29 cellular contexts compared by ENCODE assay signal in genomic region chr4:134390327-134390726, GRCh38.
"Had no signal": no experiment of that assay in that cellular context is flagged by ENCODE, and none has a peak within 500 bp of the region (broad histone marks: within the 10 kb centered on the region; RNA-seq: fewer than 3 reads in every experiment).

No MANE protein-coding gene starts in this region.

- H3K27ac Mint-ChIP-seq: dendritic cell treated with granulocyte-macrophage colony-stimulating factor and Interleukin-4, amounts not matched to agents 40 ng/mL and 50 ng/mL, for 4 days; effector memory CD8-positive, alpha-beta T cell; endodermal cell had no signal

- H3K27me3 ChIP-seq: colonic mucosa, dorsolateral prefrontal cortex, esophagus muscularis mucosa, esophagus squamous epithelium, foreskin keratinocyte, gastrocnemius medialis, gastroesophageal sphincter, heart left ventricle, heart right ventricle had no signal

- FAIRE-seq: colon, endometrium, endothelial cell of umbilical vein, frontal cortex had no signal

- H3K9me3 Mint-ChIP-seq: endodermal cell had no signal

- H3K36me3 ChIP-seq: colonic mucosa, esophagus muscularis mucosa, esophagus squamous epithelium, gastrocnemius medialis, gastroesophageal sphincter, heart left ventricle, heart right ventricle had no signal

- H3K4me3 ChIP-seq: colonic mucosa, coronary artery, dorsolateral prefrontal cortex, esophagus muscularis mucosa, esophagus squamous epithelium, gastrocnemius medialis, gastroesophageal sphincter, heart left ventricle, heart right ventricle had no signal

- DNase-seq: colonic mucosa; cortex of kidney; dermis blood vessel endothelial cell; dorsolateral prefrontal cortex; effector CD4-positive, alpha-beta T cell; effector CD8-positive, alpha-beta T cell; effector memory CD4-positive, alpha-beta T cell; effector memory CD8-positive, alpha-beta T cell; endodermal cell; erythroblast; esophagus squamous epithelium; foreskin fibroblast; foreskin keratinocyte; foreskin melanocyte; gastrocnemius medialis; glutamatergic neuron; head of caudate nucleus; heart left ventricle; heart right ventricle had no signal

- H3K27me3 Mint-ChIP-seq: dendritic cell treated with granulocyte-macrophage colony-stimulating factor and Interleukin-4, amounts not matched to agents 40 ng/mL and 50 ng/mL, for 4 days; effector memory CD8-positive, alpha-beta T cell had no signal

- H3K9me3 ChIP-seq: colonic mucosa, esophagus muscularis mucosa, esophagus squamous epithelium, gastrocnemius medialis, gastroesophageal sphincter had no signal

- H3K4me3 Mint-ChIP-seq: dendritic cell treated with granulocyte-macrophage colony-stimulating factor and Interleukin-4, amounts not matched to agents 40 ng/mL and 50 ng/mL, for 4 days; effector memory CD8-positive, alpha-beta T cell; endodermal cell had no signal

- H3K4me1 ChIP-seq: colonic mucosa, esophagus muscularis mucosa, esophagus squamous epithelium, foreskin keratinocyte, gastrocnemius medialis, gastroesophageal sphincter, heart left ventricle, heart right ventricle had no signal

- H3K27ac ChIP-seq: colonic mucosa, coronary artery, dorsolateral prefrontal cortex, epithelial cell of prostate, esophagus muscularis mucosa, esophagus squamous epithelium, foreskin keratinocyte, gastrocnemius medialis, gastroesophageal sphincter, heart left ventricle, heart right ventricle had no signal

- ATAC-seq: effector memory CD8-positive, alpha-beta T cell; esophagus mucosa; foreskin keratinocyte; gastrocnemius medialis; gastroesophageal sphincter; heart left ventricle; heart right ventricle had no signal
